In the genomic region with DNA sequence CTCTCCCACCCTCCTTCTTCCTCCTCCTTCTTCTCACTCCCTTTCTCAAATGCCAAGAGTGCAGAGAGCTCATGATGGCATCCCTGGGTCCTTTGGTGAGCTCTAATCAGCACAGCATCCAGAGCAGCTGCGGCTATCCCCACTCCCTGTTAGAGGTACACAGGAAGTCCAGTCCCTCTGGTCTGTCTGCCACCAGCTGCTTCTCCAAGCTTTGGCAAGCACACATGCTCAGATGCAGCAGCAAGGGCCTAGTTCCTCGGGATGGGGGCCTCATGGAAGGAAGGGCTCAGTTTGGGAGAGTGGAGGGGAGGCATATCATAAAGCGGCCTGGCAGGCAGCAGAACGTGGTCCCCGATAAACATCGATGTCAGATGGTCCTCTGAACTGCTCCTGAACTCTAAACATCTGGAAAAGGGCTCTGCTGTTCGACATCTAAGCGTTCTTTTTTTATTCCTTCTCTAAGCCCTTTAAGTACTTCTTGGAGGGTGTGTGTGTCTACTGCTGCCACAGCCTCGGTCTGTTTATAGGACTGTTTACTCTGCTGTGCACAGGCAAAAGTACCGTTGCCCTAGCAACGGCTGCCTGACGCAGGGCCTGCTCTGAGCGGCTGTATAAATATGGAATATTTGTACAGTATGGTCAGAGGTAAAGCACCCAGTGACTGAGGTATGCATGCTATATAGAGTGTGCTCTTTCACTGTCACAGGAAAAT, we compare ENCODE assay signal across 8 cellular contexts.
DNase-seq lines count a peak whose midpoint lies in the region; ATAC-seq and TF ChIP-seq lines count a peak whose summit lies in the region.
"Had no signal": no experiment of that assay in that cellular context is flagged by ENCODE, and none has a peak within 500 bp of the region (broad histone marks: within the 10 kb centered on the region; RNA-seq: fewer than 3 reads in every experiment).

No MANE protein-coding gene starts in this region.

- in situ Hi-C loops in T47D (cut with HindIII; ENCODE audit: low pct_unique_long_range_greater_than_20kb, low sequenced_read_pairs): no loop called here

- POLR2A ChIA-PET in CD4-positive, alpha-beta T cell (lab: Charles Lee): interaction anchor here (0.7 kb wide), 1 partner anchor 1143 kb away, joined by 3 read pairs; no protein-coding TSS in a partner anchor
- POLR2A ChIA-PET in activated CD8-positive, alpha-beta T cell treated with anti-CD3 and anti-CD28 coated beads, Interleukin-2, amount 10 ng/mL, durations not matched to agents 7 days and 5 days (lab: Charles Lee): no interaction called here

- no peak for ATAC-seq in CD4-positive, alpha-beta T cell (ENCODE audit: poor library complexity)
- ATAC-seq in natural killer cell: no peak
- no peak for ATAC-seq in activated CD8-positive, alpha-beta T cell treated with anti-CD3 and anti-CD28 coated beads, Interleukin-2, amount 10 ng/mL, durations not matched to agents 7 days and 5 days

- DNase-seq in NCI-H146 treated with DMSO at 0.1 percent for 48 hours (lab: John Stamatoyannopoulos, UW; ENCODE audit: unreplicated experiment) (peak; percentile 57), T47D (ENCODE audit: low read depth in 1 of 2, low spot score in 1 of 2) (peak; percentile 9 to 83), lung microvascular endothelial cell (ENCODE audit: low read depth in 2 of 2) (peak; percentile 44 to 93), ureter (ENCODE audit: low spot score) (peak; percentile 63), natural killer cell (no peak)
- DNase-seq in CD4-positive, alpha-beta T cell: no peak
- no peak for DNase-seq in activated CD8-positive, alpha-beta T cell treated with anti-CD3 and anti-CD28 coated beads, Interleukin-2, amount 10 ng/mL, durations not matched to agents 7 days and 5 days
- DNase-seq: activated CD4-positive, alpha-beta T cell treated with anti-CD3 and anti-CD28 coated beads, Interleukin-2, amount 10 ng/mL, durations not matched to agents 7 days and 5 days had no signal

- no peaks in the 10 kb centered on the region for H3K9me3 Mint-ChIP-seq in CD4-positive, alpha-beta T cell
- H3K9me3 Mint-ChIP-seq in natural killer cell: peaks cover 0 to 2% of the 10 kb centered on the region in 2 donors
- no peaks in the 10 kb centered on the region for H3K9me3 Mint-ChIP-seq in activated CD8-positive, alpha-beta T cell treated with anti-CD3 and anti-CD28 coated beads, Interleukin-2, amount 10 ng/mL, durations not matched to agents 7 days and 5 days (ENCODE audit: insufficient read depth)
- H3K9me3 Mint-ChIP-seq: activated CD4-positive, alpha-beta T cell treated with anti-CD3 and anti-CD28 coated beads, Interleukin-2, amount 10 ng/mL, durations not matched to agents 7 days and 5 days had no signal

- no peak overlapping the region for H3K4me3 Mint-ChIP-seq in CD4-positive, alpha-beta T cell
- H3K4me3 Mint-ChIP-seq in natural killer cell: no peak overlapping the region
- no peak overlapping the region for H3K4me3 Mint-ChIP-seq in activated CD8-positive, alpha-beta T cell treated with anti-CD3 and anti-CD28 coated beads, Interleukin-2, amount 10 ng/mL, durations not matched to agents 7 days and 5 days
- H3K4me3 Mint-ChIP-seq: activated CD4-positive, alpha-beta T cell treated with anti-CD3 and anti-CD28 coated beads, Interleukin-2, amount 10 ng/mL, durations not matched to agents 7 days and 5 days had no signal

- intact Hi-C loops in CD4-positive, alpha-beta T cell (cut with DNase I, micrococcal nuclease): no loop called here
- intact Hi-C loops in natural killer cell (cut with micrococcal nuclease): no loop called here

- no peaks in the 10 kb centered on the region for H3K9me3 ChIP-seq in CD4-positive, alpha-beta T cell (ENCODE audit: control insufficient read depth, low read length)

- no peak overlapping the region for H3K27ac Mint-ChIP-seq in CD4-positive, alpha-beta T cell
- no peak overlapping the region for H3K27ac Mint-ChIP-seq in natural killer cell
- H3K27ac Mint-ChIP-seq in activated CD8-positive, alpha-beta T cell treated with anti-CD3 and anti-CD28 coated beads, Interleukin-2, amount 10 ng/mL, durations not matched to agents 7 days and 5 days: no peak overlapping the region
- H3K27ac Mint-ChIP-seq: activated CD4-positive, alpha-beta T cell treated with anti-CD3 and anti-CD28 coated beads, Interleukin-2, amount 10 ng/mL, durations not matched to agents 7 days and 5 days had no signal

- no peaks in the 10 kb centered on the region for H3K4me1 Mint-ChIP-seq in CD4-positive, alpha-beta T cell (ENCODE audit: low read depth)
- H3K4me1 Mint-ChIP-seq in natural killer cell: no peaks in the 10 kb centered on the region
- H3K4me1 Mint-ChIP-seq in activated CD8-positive, alpha-beta T cell treated with anti-CD3 and anti-CD28 coated beads, Interleukin-2, amount 10 ng/mL, durations not matched to agents 7 days and 5 days (ENCODE audit: low read depth): no peaks in the 10 kb centered on the region
- H3K4me1 Mint-ChIP-seq: activated CD4-positive, alpha-beta T cell treated with anti-CD3 and anti-CD28 coated beads, Interleukin-2, amount 10 ng/mL, durations not matched to agents 7 days and 5 days had no signal

- H3K27me3 Mint-ChIP-seq in CD4-positive, alpha-beta T cell: peaks cover 7% of the 10 kb centered on the region
- H3K27me3 Mint-ChIP-seq in natural killer cell (ENCODE audit: low read depth in 2 of 2): no peaks in the 10 kb centered on the region
- H3K27me3 Mint-ChIP-seq in activated CD8-positive, alpha-beta T cell treated with anti-CD3 and anti-CD28 coated beads, Interleukin-2, amount 10 ng/mL, durations not matched to agents 7 days and 5 days (ENCODE audit: low read depth): no peaks in the 10 kb centered on the region
- H3K27me3 Mint-ChIP-seq: activated CD4-positive, alpha-beta T cell treated with anti-CD3 and anti-CD28 coated beads, Interleukin-2, amount 10 ng/mL, durations not matched to agents 7 days and 5 days had no signal

- no peak for TF ChIP-seq CTCF in CD4-positive, alpha-beta T cell (IDR thresholded peaks at IDR 0.05)
- no peak for TF ChIP-seq CTCF in natural killer cell (IDR thresholded peaks at IDR 0.05)

- no peaks in the 10 kb centered on the region for H3K36me3 Mint-ChIP-seq in CD4-positive, alpha-beta T cell (ENCODE audit: low read depth)
- H3K36me3 Mint-ChIP-seq in natural killer cell: no peaks in the 10 kb centered on the region
- H3K36me3 Mint-ChIP-seq in activated CD8-positive, alpha-beta T cell treated with anti-CD3 and anti-CD28 coated beads, Interleukin-2, amount 10 ng/mL, durations not matched to agents 7 days and 5 days (ENCODE audit: low read depth): no peaks in the 10 kb centered on the region

- no peaks in the 10 kb centered on the region for H3K27me3 ChIP-seq in CD4-positive, alpha-beta T cell (ENCODE audit: control insufficient read depth, insufficient read depth, low read length)

- H3K27ac ChIP-seq in CD4-positive, alpha-beta T cell (ENCODE audit: low read depth, low read length): no peak overlapping the region

- CTCF ChIA-PET in CD4-positive, alpha-beta T cell (lab: Charles Lee): interaction anchor here (0.7 kb wide), 1 partner anchor 351 kb away, joined by 3 read pairs; no protein-coding TSS in a partner anchor
- CTCF ChIA-PET in activated CD8-positive, alpha-beta T cell treated with anti-CD3 and anti-CD28 coated beads, Interleukin-2, amount 10 ng/mL, durations not matched to agents 7 days and 5 days (lab: Charles Lee): no interaction called here

Comparison
In these comparisons a context has a peak if more than half of its experiments do, and no peak if none do; other contexts are left out.
1. DNase-seq: peak in NCI-H146 treated with DMSO at 0.1 percent for 48 hours (single experiment), T47D (2 of 2), lung microvascular endothelial cell (2 of 2) and ureter (single experiment); none in CD4-positive, alpha-beta T cell (0 of 10), natural killer cell (single experiment) and activated CD8-positive, alpha-beta T cell treated with anti-CD3 and anti-CD28 coated beads, Interleukin-2, amount 10 ng/mL, durations not matched to agents 7 days and 5 days (single experiment).